Comparison of ENCODE assay signal across 24 cellular contexts in the genomic region with DNA sequence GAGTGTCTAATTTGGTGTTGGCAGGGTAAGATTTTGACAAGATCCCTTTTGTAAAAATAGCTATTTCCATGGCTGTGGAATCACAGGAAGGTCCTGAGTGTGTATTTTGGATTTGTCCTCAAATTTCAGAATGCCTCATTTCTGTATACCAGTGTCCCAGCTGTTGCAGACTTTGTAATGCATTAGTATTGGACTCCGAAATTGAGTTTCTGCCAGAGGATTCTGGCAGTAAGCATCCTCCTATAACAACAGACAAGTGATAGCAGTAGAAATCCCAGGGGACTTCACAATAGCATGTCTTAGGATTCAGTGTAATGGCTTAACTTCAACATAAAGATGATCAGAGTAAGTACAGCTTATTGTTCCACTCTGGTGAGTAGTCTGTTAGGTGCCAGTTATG.
DNase-seq lines count a peak whose midpoint lies in the region; TF ChIP-seq lines count a peak whose summit lies in the region.
"Had no signal": no experiment of that assay in that cellular context is flagged by ENCODE, and none has a peak within 500 bp of the region (broad histone marks: within the 10 kb centered on the region; RNA-seq: fewer than 3 reads in every experiment).

No MANE protein-coding gene starts in this region.

- TF ChIP-seq CTCF in fibroblast of pulmonary artery (IDR thresholded peaks at IDR 0.05; ENCODE audit: low read length, missing control alignments): no peak

- no peak overlapping the region for H3K4me3 ChIP-seq in fibroblast of pulmonary artery (replicated peaks; ENCODE audit: low read depth, low read length)
- H3K4me3 ChIP-seq: sigmoid colon, tibial artery had no signal

- DNase-seq in DMS 273 (lab: John Stamatoyannopoulos, UW; ENCODE audit: unreplicated experiment) (peak; percentile 50), DMS 273 treated with DMSO at 0.1 percent for 48 hours (lab: John Stamatoyannopoulos, UW) (no peak), NCI-H524 (lab: John Stamatoyannopoulos, UW) (peak; percentile 48 to 91), fibroblast of pulmonary artery (ENCODE audit: low read depth) (peak; percentile 2), retina (peak; percentile 12), midbrain (lab: John Stamatoyannopoulos, UW) (no peak), UCSD-AML1 (lab: John Stamatoyannopoulos, UW; ENCODE audit: unreplicated experiment) (no peak), HuH-7 (ENCODE audit: low spot score) (no peak)
- DNase-seq: activated CD4-positive, alpha-beta memory T cell treated with anti-CD3 and anti-CD28 coated beads for 36 hours; activated CD4-positive, alpha-beta T cell treated with anti-CD3 and anti-CD28 coated beads for 1 hour; activated naive CD4-positive, alpha-beta T cell treated with anti-CD3 and anti-CD28 coated beads, Interleukin-2, amount 50 U/mL, for 16 hours; Caco-2; DMS79 treated with DMSO at 0.1 percent for 48 hours; GDM1; H9; KBM-7; NCI-H1105; NCI-H2029; NCI-H345; NK-92 treated with Interleukin-12 subunit alpha and Interleukin-12 subunit beta, amount 100 ng/mL, for 24 hours; sigmoid colon; stimulated activated CD4-positive, alpha-beta T cell treated with anti-CD3 and anti-CD28 coated beads, Interleukin-4, amount 100 ng/mL, for 24 hours; T-helper 17 cell; tibial artery had no signal

Comparison
In these comparisons a context has a peak if more than half of its experiments do, and no peak if none do; other contexts are left out.
1. DNase-seq: peak in DMS 273 (single experiment), NCI-H524 (2 of 2), fibroblast of pulmonary artery (single experiment) and retina (single experiment); none in DMS 273 treated with DMSO at 0.1 percent for 48 hours (single experiment), midbrain (single experiment), UCSD-AML1 (single experiment) and HuH-7 (single experiment).